In the genomic region with DNA sequence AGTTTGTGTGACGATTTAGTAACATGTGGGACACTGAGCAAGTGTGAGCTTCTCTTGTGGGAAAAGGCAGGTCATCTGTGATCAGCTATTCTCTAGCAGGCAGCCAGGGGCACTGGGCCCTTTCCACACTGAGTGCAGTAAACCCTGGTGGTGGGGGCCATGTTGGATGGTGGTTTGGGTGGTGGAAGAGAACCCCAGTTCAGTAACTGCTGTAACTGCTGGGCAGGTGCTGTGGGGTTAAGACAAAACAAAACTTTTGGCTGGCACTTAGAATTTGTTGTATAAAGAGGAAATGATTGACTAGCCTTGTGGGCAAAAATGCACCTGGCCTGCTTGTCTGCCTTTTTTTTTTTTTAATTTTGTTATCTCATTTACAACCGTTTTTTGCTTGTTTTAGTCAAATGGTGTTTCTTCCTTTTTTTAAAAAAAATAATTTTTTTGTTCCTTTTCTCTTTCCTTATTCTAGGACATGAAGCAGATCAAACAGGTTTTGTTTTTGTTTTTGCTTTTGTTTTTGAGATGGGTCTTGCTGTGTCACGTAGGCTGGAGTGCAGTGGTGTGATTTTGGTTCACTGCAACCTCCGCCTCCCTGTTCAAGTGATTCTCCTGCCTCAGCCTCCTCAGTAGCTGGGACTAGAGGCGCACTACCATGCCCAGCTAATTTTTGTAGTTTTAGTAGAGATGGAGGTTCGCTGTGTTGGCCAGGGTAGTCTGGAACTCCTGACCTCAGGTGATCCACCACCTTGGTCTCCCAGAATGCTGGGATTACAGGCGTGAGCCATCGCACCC, we compare ENCODE assay signal across 10 cellular contexts. TPM values are rescaled to one million over a fixed set of nuclear protein-coding genes. Genes with fewer than 3 reads are reported as not detected.
DNase-seq lines count a peak whose midpoint lies in the region; ATAC-seq and TF ChIP-seq lines count a peak whose summit lies in the region.
"Had no signal": no experiment of that assay in that cellular context is flagged by ENCODE, and none has a peak within 500 bp of the region (broad histone marks: within the 10 kb centered on the region; RNA-seq: fewer than 3 reads in every experiment).

No MANE protein-coding gene starts in this region.

- 76 to 86% (median 82%) methylated on average over 8 of the region's 8 CpGs for WGBS in spleen, 5 donors

- DNase-seq in activated naive CD4-positive, alpha-beta T cell treated with anti-CD3 and anti-CD28 coated beads, Interleukin-2, amount 50 U/mL, for 16 hours: no peak
- DNase-seq in epithelial cell of proximal tubule (ENCODE audit: low read depth) (no peak), NCI-H774 (lab: John Stamatoyannopoulos, UW) (no peak), spleen (no peak)
- DNase-seq: activated CD4-positive, CD25-positive, alpha-beta regulatory T cell treated with anti-CD3 and anti-CD28 coated beads, Interleukin-2, amount 50 U/mL, for 72 hours; NCI-H69 had no signal

- no peak overlapping the region for H3K4me3 Mint-ChIP-seq in activated naive CD4-positive, alpha-beta T cell treated with anti-CD3 and anti-CD28 coated beads, Interleukin-2, amount 50 U/mL, for 24 hours
- no peak overlapping the region for H3K4me3 Mint-ChIP-seq in stimulated activated naive CD8-positive, alpha-beta T cell treated with anti-CD3 and anti-CD28 coated beads, Interleukin-15, Interleukin-2, amounts not matched to agents 100 ng/mL and 50 ng/mL, for 24 hours

- H3K4me1 Mint-ChIP-seq in activated naive CD4-positive, alpha-beta T cell treated with anti-CD3 and anti-CD28 coated beads, Interleukin-2, amount 50 U/mL, for 24 hours: peaks cover 10% of the 10 kb centered on the region
- peaks cover 30% of the 10 kb centered on the region for H3K4me1 Mint-ChIP-seq in stimulated activated naive CD8-positive, alpha-beta T cell treated with anti-CD3 and anti-CD28 coated beads, Interleukin-15, Interleukin-2, amounts not matched to agents 100 ng/mL and 50 ng/mL, for 24 hours (ENCODE audit: low read depth)

- H3K27ac ChIP-seq in KOPT-K1 (ENCODE audit: low read depth, low read length, poor library complexity, severe bottlenecking): peak overlapping the region; percentile 97
- H3K27ac ChIP-seq in spleen: peak overlapping the region in 2 of 8 donors; percentile 5 to 64

- peaks cover 0 to 14% (median 3%) of the 10 kb centered on the region in 6 donors for H3K4me1 ChIP-seq in spleen

- TF ChIP-seq POLR2A in spleen (IDR thresholded peaks at IDR 0.05): no peak

- H3K36me3 ChIP-seq in KOPT-K1 (ENCODE audit: insufficient read depth, low read length): peaks cover 81% of the 10 kb centered on the region
- H3K36me3 ChIP-seq in spleen: peaks cover 0 to 100% (median 69%) of the 10 kb centered on the region in 6 donors

- TF ChIP-seq CTCF in epithelial cell of proximal tubule (conservative IDR thresholded peaks at IDR 0.05; ENCODE audit: low read depth, low read length) (peak; percentile 30), spleen (IDR thresholded peaks at IDR 0.05 in 8 of 11, conservative IDR thresholded peaks at IDR 0.05 in 3 of 11) (no peak)

- H3K9me3 ChIP-seq in KOPT-K1 (ENCODE audit: insufficient read depth, low read length, poor library complexity, severe bottlenecking) (no peaks in the 10 kb centered on the region), spleen (no peaks in the 10 kb centered on the region)

- no peaks in the 10 kb centered on the region for H3K27me3 ChIP-seq in spleen (replicated peaks in 1 of 7)

- no peaks in the 10 kb centered on the region for H3K9me3 Mint-ChIP-seq in activated naive CD4-positive, alpha-beta T cell treated with anti-CD3 and anti-CD28 coated beads, Interleukin-2, amount 50 U/mL, for 24 hours
- H3K9me3 Mint-ChIP-seq in stimulated activated naive CD8-positive, alpha-beta T cell treated with anti-CD3 and anti-CD28 coated beads, Interleukin-15, Interleukin-2, amounts not matched to agents 100 ng/mL and 50 ng/mL, for 24 hours: no peaks in the 10 kb centered on the region

- ATAC-seq in HG02588 (IDR thresholded peaks at IDR 0.05; ENCODE audit: unreplicated experiment): no peak

- no peaks in the 10 kb centered on the region for H3K27me3 Mint-ChIP-seq in activated naive CD4-positive, alpha-beta T cell treated with anti-CD3 and anti-CD28 coated beads, Interleukin-2, amount 50 U/mL, for 24 hours
- H3K27me3 Mint-ChIP-seq in stimulated activated naive CD8-positive, alpha-beta T cell treated with anti-CD3 and anti-CD28 coated beads, Interleukin-15, Interleukin-2, amounts not matched to agents 100 ng/mL and 50 ng/mL, for 24 hours: no peaks in the 10 kb centered on the region

- peak overlapping the region; percentile 49 for H3K27ac Mint-ChIP-seq in activated naive CD4-positive, alpha-beta T cell treated with anti-CD3 and anti-CD28 coated beads, Interleukin-2, amount 50 U/mL, for 24 hours
- H3K27ac Mint-ChIP-seq in stimulated activated naive CD8-positive, alpha-beta T cell treated with anti-CD3 and anti-CD28 coated beads, Interleukin-15, Interleukin-2, amounts not matched to agents 100 ng/mL and 50 ng/mL, for 24 hours: peak overlapping the region; percentile 32

- peaks cover 11% of the 10 kb centered on the region for H3K36me3 Mint-ChIP-seq in activated naive CD4-positive, alpha-beta T cell treated with anti-CD3 and anti-CD28 coated beads, Interleukin-2, amount 50 U/mL, for 24 hours
- H3K36me3 Mint-ChIP-seq in stimulated activated naive CD8-positive, alpha-beta T cell treated with anti-CD3 and anti-CD28 coated beads, Interleukin-15, Interleukin-2, amounts not matched to agents 100 ng/mL and 50 ng/mL, for 24 hours (ENCODE audit: low read depth): peaks cover 80% of the 10 kb centered on the region

- H3K4me3 ChIP-seq in epithelial cell of proximal tubule (ENCODE audit: low read depth, low read length) (no peak overlapping the region), spleen (no peak overlapping the region)

- intact Hi-C loops in spleen (cut with DNase I; ENCODE audit: low total_unique reads): loop anchor here (10.0 kb wide), 1 partner anchor 54 kb away; no protein-coding TSS in a partner anchor

RNA-seq across cellular contexts. Expression of a gene that starts 59.8 kb away (rescaled TPM):
- total RNA-seq in epithelial cell of proximal tubule: 50.3 and 50.8 TPM in 2 replicates
- total RNA-seq in spleen: 100 to 1,000 TPM; 110 to 193 (median 164) TPM
- 10 to 100 TPM in 1 of 3 donors, 1 to 10 TPM in 2; 6.9 to 13.2 (median 7.4) TPM for polyA plus RNA-seq in spleen
